21 cellular contexts compared by ENCODE assay signal in genomic region chr11:113448311-113448666, GRCh38. TPM values are rescaled to one million over a fixed set of nuclear protein-coding genes. Genes with fewer than 3 reads are reported as not detected.
"Had no signal": no experiment of that assay in that cellular context is flagged by ENCODE, and none has a peak within 500 bp of the region (broad histone marks: within the 10 kb centered on the region; RNA-seq: fewer than 3 reads in every experiment).

No MANE protein-coding gene starts in this region.

- H3K36me3 ChIP-seq: brain microvascular endothelial cell, heart right ventricle, lower lobe of right lung, upper lobe of right lung had no signal

- H3K27ac Mint-ChIP-seq: activated CD4-positive, alpha-beta memory T cell treated with anti-CD3 and anti-CD28 coated beads for 36 hours; activated naive CD8-positive, alpha-beta T cell; stimulated activated memory B cell treated with anti-CD40 and anti-IgM and Interleukin-4, amounts not matched to agents 10 μg/mL and 1 μg/mL and 100 μg/mL, for 72 hours had no signal

- H3K4me1 ChIP-seq: lower lobe of right lung, parathyroid adenoma, upper lobe of right lung had no signal

- H3K9me3 ChIP-seq: heart right ventricle, lower lobe of right lung, upper lobe of right lung had no signal

- DNase-seq: activated CD4-positive, CD25-positive, alpha-beta regulatory T cell treated with anti-CD3 and anti-CD28 coated beads, Interleukin-2, amount 50 U/mL, for 72 hours; activated gamma-delta T cell treated with Interleukin-2 at 50 U/mL for 16 hours; activated T-cell treated with anti-CD3 and anti-CD28 coated beads, Interleukin-2, amount 50 U/mL, for 4 hours; cortex of kidney; effector CD4-positive, alpha-beta T cell; heart right ventricle; left cardiac atrium; lower lobe of right lung; midbrain; naive B cell; retina; stimulated activated CD4-positive, alpha-beta T cell treated with anti-CD3 and anti-CD28 coated beads, Interleukin-2, amount 100 ng/mL, for 48 hours; upper lobe of right lung had no signal

- H2AFZ ChIP-seq: parathyroid adenoma had no signal

- ATAC-seq: stimulated activated memory B cell treated with anti-CD40 and anti-IgM and Interleukin-4, amounts not matched to agents 10 μg/mL and 1 μg/mL and 100 μg/mL, for 72 hours; upper lobe of right lung had no signal

- H3K4me3 ChIP-seq: heart right ventricle, lower lobe of right lung, upper lobe of right lung had no signal

- H3K27ac ChIP-seq: brain microvascular endothelial cell, heart right ventricle, lower lobe of right lung, parathyroid adenoma, upper lobe of right lung had no signal

- H3K27me3 ChIP-seq: brain microvascular endothelial cell, upper lobe of right lung had no signal

- H3K9ac ChIP-seq: parathyroid adenoma had no signal

- H3K4me3 Mint-ChIP-seq: activated CD4-positive, alpha-beta memory T cell treated with anti-CD3 and anti-CD28 coated beads for 36 hours; activated naive CD8-positive, alpha-beta T cell; activated T-cell treated with anti-CD3 and anti-CD28 coated beads, Interleukin-2, amount 50 U/mL, for 4 hours; naive B cell; stimulated activated memory B cell treated with anti-CD40 and anti-IgM and Interleukin-4, amounts not matched to agents 10 μg/mL and 1 μg/mL and 100 μg/mL, for 72 hours had no signal

- H3K36me3 Mint-ChIP-seq: activated CD4-positive, alpha-beta memory T cell treated with anti-CD3 and anti-CD28 coated beads for 36 hours; activated naive CD8-positive, alpha-beta T cell; naive B cell; stimulated activated memory B cell treated with anti-CD40 and anti-IgM and Interleukin-4, amounts not matched to agents 10 μg/mL and 1 μg/mL and 100 μg/mL, for 72 hours had no signal

- H3K79me2 ChIP-seq: parathyroid adenoma had no signal

- H3K9me3 Mint-ChIP-seq: activated CD4-positive, alpha-beta memory T cell treated with anti-CD3 and anti-CD28 coated beads for 36 hours; activated T-cell treated with anti-CD3 and anti-CD28 coated beads, Interleukin-2, amount 50 U/mL, for 4 hours; naive B cell; stimulated activated memory B cell treated with anti-CD40 and anti-IgM and Interleukin-4, amounts not matched to agents 10 μg/mL and 1 μg/mL and 100 μg/mL, for 72 hours; T-helper 2 cell treated with Interferon-gamma antibody and Interleukin-4, amounts not matched to agents 5 μg/mL and 100 μg/mL, for 36 hours had no signal

- H3K4me1 Mint-ChIP-seq: naive B cell; stimulated activated memory B cell treated with anti-CD40 and anti-IgM and Interleukin-4, amounts not matched to agents 10 μg/mL and 1 μg/mL and 100 μg/mL, for 72 hours had no signal

RNA-seq across cellular contexts. Expression of gene DRD2, which starts 26.9 kb away (rescaled TPM):
- total RNA-seq: activated CD4-positive, alpha-beta memory T cell treated with anti-CD3 and anti-CD28 coated beads for 36 hours; activated T-cell treated with anti-CD3 and anti-CD28 coated beads, Interleukin-2, amount 50 U/mL, for 4 hours; fibroblast of lung; lower lobe of right lung; SK-MEL-5; upper lobe of right lung had no signal
